17 cellular contexts compared by ENCODE assay signal in the genomic region with DNA sequence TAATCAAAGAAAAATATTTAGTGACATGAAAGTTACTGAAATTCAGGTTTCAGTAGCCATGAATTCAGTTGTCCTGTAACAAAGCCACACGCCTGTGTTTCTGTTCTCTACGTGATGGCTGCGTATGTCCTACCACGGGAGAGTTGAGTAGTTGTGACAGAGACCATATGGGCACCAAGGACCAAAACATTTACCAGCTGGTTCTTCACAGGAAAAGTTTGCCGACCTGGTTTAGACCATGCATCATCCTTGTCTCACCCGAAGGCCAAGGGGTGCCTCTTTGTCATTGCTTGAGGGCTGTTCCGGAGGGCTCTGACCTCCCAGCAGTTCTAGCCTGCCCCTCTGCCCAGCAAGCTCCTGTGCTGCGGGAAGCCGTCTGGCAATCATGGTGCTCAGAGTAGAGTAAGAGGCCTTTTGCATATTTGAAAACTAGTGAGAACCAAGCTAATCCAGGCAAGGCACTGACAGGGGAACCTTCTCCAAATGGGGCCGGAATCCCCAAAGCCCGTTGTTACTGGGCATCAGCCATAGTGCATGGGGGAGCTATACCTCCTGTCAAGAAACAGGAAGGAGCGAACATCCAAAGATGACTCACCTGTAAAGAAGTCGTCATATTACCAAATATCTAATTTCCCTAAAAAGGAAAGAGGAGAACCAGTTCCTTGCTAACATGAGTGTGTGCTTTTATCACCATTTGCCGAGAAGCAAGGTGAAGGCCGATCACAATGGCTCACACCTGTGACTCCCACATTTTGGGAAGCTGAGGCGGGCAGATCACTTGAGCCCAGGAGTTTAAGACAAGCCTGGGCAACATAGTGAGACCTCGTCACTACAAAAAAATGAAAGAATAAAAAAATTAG.
"Had no signal": no experiment of that assay in that cellular context is flagged by ENCODE, and none has a peak within 500 bp of the region (broad histone marks: within the 10 kb centered on the region; RNA-seq: fewer than 3 reads in every experiment).

No MANE protein-coding gene starts in this region.

- H3K27me3 ChIP-seq: hepatocyte, right lobe of liver, upper lobe of right lung had no signal

- H3K9me3 ChIP-seq: mucosa of descending colon, prostate gland, right lobe of liver, upper lobe of right lung had no signal

- H3K4me2 ChIP-seq: hepatocyte had no signal

- H3K4me1 Mint-ChIP-seq: activated B cell treated with CpG ODN at 0.5 μM for 24 hours; activated CD4-positive, alpha-beta T cell treated with anti-CD3 and anti-CD28 coated beads, Interleukin-2, amount 10 ng/mL, durations not matched to agents 24 days and 14 days; brain; naive thymus-derived CD8-positive, alpha-beta T cell had no signal

- H3K9me3 Mint-ChIP-seq: activated CD4-positive, alpha-beta T cell treated with anti-CD3 and anti-CD28 coated beads, Interleukin-2, amount 10 ng/mL, durations not matched to agents 24 days and 14 days; activated T-helper 2 cell treated with anti-CD3 and anti-CD28 coated beads, Interferon-gamma antibody, Interleukin-2, Interleukin-4, amounts not matched to agents 10 μg/mL and 5 μg/mL and 100 μg/mL, durations not matched to agents 14 hours and 24 hours and 36 hours; T-helper 1 cell treated with Interleukin-12 subunit alpha and Interleukin-12 subunit beta and Interleukin-4 antibody, amounts not matched to agents 30 μg/mL and 1 μg/mL, for 36 hours had no signal

- H3K27ac ChIP-seq: gastroesophageal sphincter, hepatocyte, prostate gland, right lobe of liver, upper lobe of right lung had no signal

- DNase-seq: activated B cell treated with CpG ODN at 0.5 μM for 24 hours; activated CD4-positive, alpha-beta T cell treated with anti-CD3 and anti-CD28 coated beads, Interleukin-2, amount 10 ng/mL, durations not matched to agents 24 days and 14 days; amygdala; kidney glomerular epithelial cell; mucosa of descending colon; naive thymus-derived CD8-positive, alpha-beta T cell; right lobe of liver; stimulated activated CD4-positive, alpha-beta T cell treated with anti-CD3 and anti-CD28 coated beads, Interleukin-12 subunit alpha, Interleukin-12 subunit beta, amount 100 ng/mL, for 4 hours; stimulated activated naive CD8-positive, alpha-beta T cell treated with anti-CD3 and anti-CD28 coated beads, Interleukin-15, Interleukin-2, amounts not matched to agents 100 U/mL and 50 U/mL, for 24 hours; upper lobe of right lung had no signal

- H3K36me3 Mint-ChIP-seq: activated naive CD4-positive, alpha-beta T cell treated with anti-CD3 and anti-CD28 coated beads, Interleukin-2, amount 50 U/mL, for 72 hours; brain had no signal

- H3K27ac Mint-ChIP-seq: activated B cell treated with CpG ODN at 0.5 μM for 24 hours; activated CD4-positive, alpha-beta T cell treated with anti-CD3 and anti-CD28 coated beads, Interleukin-2, amount 10 ng/mL, durations not matched to agents 24 days and 14 days; activated naive CD4-positive, alpha-beta T cell treated with anti-CD3 and anti-CD28 coated beads, Interleukin-2, amount 50 U/mL, for 72 hours; activated T-helper 2 cell treated with anti-CD3 and anti-CD28 coated beads, Interferon-gamma antibody, Interleukin-2, Interleukin-4, amounts not matched to agents 10 μg/mL and 5 μg/mL and 100 μg/mL, durations not matched to agents 14 hours and 24 hours and 36 hours; brain; naive thymus-derived CD8-positive, alpha-beta T cell; T-helper 1 cell treated with Interleukin-12 subunit alpha and Interleukin-12 subunit beta and Interleukin-4 antibody, amounts not matched to agents 30 μg/mL and 1 μg/mL, for 36 hours had no signal

- H3K4me3 Mint-ChIP-seq: activated B cell treated with CpG ODN at 0.5 μM for 24 hours; activated CD4-positive, alpha-beta T cell treated with anti-CD3 and anti-CD28 coated beads, Interleukin-2, amount 10 ng/mL, durations not matched to agents 24 days and 14 days; brain; naive thymus-derived CD8-positive, alpha-beta T cell; T-helper 1 cell treated with Interleukin-12 subunit alpha and Interleukin-12 subunit beta and Interleukin-4 antibody, amounts not matched to agents 30 μg/mL and 1 μg/mL, for 36 hours had no signal

- H2AFZ ChIP-seq: hepatocyte had no signal

- ATAC-seq: activated naive CD4-positive, alpha-beta T cell treated with anti-CD3 and anti-CD28 coated beads, Interleukin-2, amount 50 U/mL, for 72 hours; gastroesophageal sphincter; mucosa of descending colon; naive thymus-derived CD8-positive, alpha-beta T cell; right lobe of liver; stimulated activated naive CD8-positive, alpha-beta T cell treated with anti-CD3 and anti-CD28 coated beads, Interleukin-15, Interleukin-2, amounts not matched to agents 100 U/mL and 50 U/mL, for 24 hours; upper lobe of right lung had no signal

- H3K36me3 ChIP-seq: gastroesophageal sphincter, prostate gland, right lobe of liver, upper lobe of right lung had no signal

- H3K79me2 ChIP-seq: hepatocyte had no signal

- H3K4me1 ChIP-seq: gastroesophageal sphincter, prostate gland, right lobe of liver, upper lobe of right lung had no signal

- H3K4me3 ChIP-seq: gastroesophageal sphincter, hepatocyte, mucosa of descending colon, prostate gland, right lobe of liver, upper lobe of right lung had no signal
